In the genomic region with DNA sequence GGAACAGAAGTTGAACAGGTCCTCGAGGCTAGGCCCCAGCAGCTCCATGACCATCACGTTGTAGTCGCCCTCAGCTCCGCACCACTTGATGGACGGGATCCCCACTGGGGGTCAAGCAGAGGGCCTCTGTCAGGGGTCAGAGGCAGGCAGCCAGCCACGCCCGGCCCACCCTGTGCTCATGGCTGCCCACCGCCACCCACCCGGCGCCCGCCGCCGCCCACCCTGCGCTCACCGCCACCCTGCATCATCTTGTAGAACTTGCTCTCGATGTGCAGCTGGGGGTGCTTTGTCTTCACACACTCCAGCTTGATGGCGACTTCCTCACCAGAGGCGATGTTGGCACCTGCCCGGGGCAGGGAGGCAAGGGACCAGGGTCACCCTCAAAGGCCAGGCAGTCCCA, we compare ENCODE assay signal across 25 cellular contexts.
"Had no signal": no experiment of that assay in that cellular context is flagged by ENCODE, and none has a peak within 500 bp of the region (broad histone marks: within the 10 kb centered on the region; RNA-seq: fewer than 3 reads in every experiment).

No MANE protein-coding gene starts in this region.

- H3K4me3 ChIP-seq: left lung, lung, suprapubic skin, tibial nerve had no signal

- H3K27ac Mint-ChIP-seq: activated CD4-positive, alpha-beta memory T cell treated with anti-CD3 and anti-CD28 coated beads, Interleukin-2, amount 10 ng/mL, durations not matched to agents 7 days and 5 days; activated CD4-positive, alpha-beta T cell treated with anti-CD3 and anti-CD28 coated beads, Interleukin-2, amount 10 ng/mL, durations not matched to agents 7 days and 5 days; activated naive CD8-positive, alpha-beta T cell treated with anti-CD3 and anti-CD28 coated beads, Interleukin-2, amount 50 U/mL, for 24 hours; T-helper 17 cell had no signal

- H3K27ac ChIP-seq: neutrophil, suprapubic skin had no signal

- H3K27me3 Mint-ChIP-seq: activated CD4-positive, alpha-beta memory T cell treated with anti-CD3 and anti-CD28 coated beads, Interleukin-2, amount 10 ng/mL, durations not matched to agents 7 days and 5 days; activated CD4-positive, alpha-beta T cell treated with anti-CD3 and anti-CD28 coated beads, Interleukin-2, amount 10 ng/mL, durations not matched to agents 7 days and 5 days; activated naive CD8-positive, alpha-beta T cell treated with anti-CD3 and anti-CD28 coated beads, Interleukin-2, amount 50 U/mL, for 24 hours; activated T-helper 17 cell treated with anti-CD3 and anti-CD28 coated beads, Interleukin-2, amount 50 U/mL, for 72 hours; naive B cell; T-helper 17 cell had no signal

- H3K9me3 ChIP-seq: left lung, neutrophil, suprapubic skin, tibial nerve had no signal

- H3K4me3 Mint-ChIP-seq: activated CD4-positive, alpha-beta memory T cell treated with anti-CD3 and anti-CD28 coated beads, Interleukin-2, amount 10 ng/mL, durations not matched to agents 7 days and 5 days; activated CD4-positive, alpha-beta T cell treated with anti-CD3 and anti-CD28 coated beads, Interleukin-2, amount 10 ng/mL, durations not matched to agents 7 days and 5 days; activated naive CD8-positive, alpha-beta T cell treated with anti-CD3 and anti-CD28 coated beads, Interleukin-2, amount 50 U/mL, for 24 hours; activated T-cell treated with anti-CD3 and anti-CD28 coated beads, Interleukin-2, amount 50 U/mL, for 4 hours; naive B cell; nephron progenitor cell; T-helper 17 cell had no signal

- H3K27me3 ChIP-seq: left lung, neutrophil, suprapubic skin, tibial nerve had no signal

- H3K9me3 Mint-ChIP-seq: activated CD4-positive, alpha-beta memory T cell treated with anti-CD3 and anti-CD28 coated beads, Interleukin-2, amount 10 ng/mL, durations not matched to agents 7 days and 5 days; activated CD4-positive, alpha-beta T cell treated with anti-CD3 and anti-CD28 coated beads, Interleukin-2, amount 10 ng/mL, durations not matched to agents 7 days and 5 days; activated naive CD8-positive, alpha-beta T cell treated with anti-CD3 and anti-CD28 coated beads, Interleukin-2, amount 50 U/mL, for 24 hours; activated T-cell treated with anti-CD3 and anti-CD28 coated beads, Interleukin-2, amount 50 U/mL, for 4 hours; activated T-helper 17 cell treated with anti-CD3 and anti-CD28 coated beads, Interleukin-2, amount 50 U/mL, for 72 hours; naive B cell; nephron progenitor cell had no signal

- DNase-seq: activated CD4-positive, alpha-beta memory T cell treated with anti-CD3 and anti-CD28 coated beads, Interleukin-2, amount 10 ng/mL, durations not matched to agents 7 days and 5 days; activated CD4-positive, alpha-beta T cell treated with anti-CD3 and anti-CD28 coated beads for 1 hour; activated CD4-positive, alpha-beta T cell treated with anti-CD3 and anti-CD28 coated beads, Interleukin-2, amount 10 ng/mL, durations not matched to agents 7 days and 5 days; activated gamma-delta T cell treated with Interleukin-2 at 50 U/mL for 16 hours; activated naive CD4-positive, alpha-beta T cell treated with anti-CD3 and anti-CD28 coated beads, Interleukin-2, amount 50 U/mL, for 16 hours; activated naive CD8-positive, alpha-beta T cell treated with anti-CD3 and anti-CD28 coated beads, Interleukin-2, amount 50 U/mL, for 24 hours; activated T-cell treated with anti-CD3 and anti-CD28 coated beads, Interleukin-2, amount 50 U/mL, for 4 hours; amygdala; dermis blood vessel endothelial cell; effector CD4-positive, alpha-beta T cell; kidney glomerular epithelial cell; left lung; naive B cell; nephron progenitor cell; small intestine; stimulated activated CD4-positive, alpha-beta T cell treated with anti-CD3 and anti-CD28 coated beads, Interleukin-4, amount 100 ng/mL, for 24 hours; stimulated activated naive CD4-positive, alpha-beta T cell; SW 1271; T-helper 17 cell had no signal

- ATAC-seq: activated naive CD8-positive, alpha-beta T cell treated with anti-CD3 and anti-CD28 coated beads, Interleukin-2, amount 50 U/mL, for 24 hours; activated T-cell treated with anti-CD3 and anti-CD28 coated beads, Interleukin-2, amount 50 U/mL, for 4 hours; activated T-helper 17 cell treated with anti-CD3 and anti-CD28 coated beads, Interleukin-2, amount 50 U/mL, for 72 hours; left lung; sciatic nerve; T-helper 17 cell had no signal
